11 cellular contexts compared by ENCODE assay signal in the genomic region with DNA sequence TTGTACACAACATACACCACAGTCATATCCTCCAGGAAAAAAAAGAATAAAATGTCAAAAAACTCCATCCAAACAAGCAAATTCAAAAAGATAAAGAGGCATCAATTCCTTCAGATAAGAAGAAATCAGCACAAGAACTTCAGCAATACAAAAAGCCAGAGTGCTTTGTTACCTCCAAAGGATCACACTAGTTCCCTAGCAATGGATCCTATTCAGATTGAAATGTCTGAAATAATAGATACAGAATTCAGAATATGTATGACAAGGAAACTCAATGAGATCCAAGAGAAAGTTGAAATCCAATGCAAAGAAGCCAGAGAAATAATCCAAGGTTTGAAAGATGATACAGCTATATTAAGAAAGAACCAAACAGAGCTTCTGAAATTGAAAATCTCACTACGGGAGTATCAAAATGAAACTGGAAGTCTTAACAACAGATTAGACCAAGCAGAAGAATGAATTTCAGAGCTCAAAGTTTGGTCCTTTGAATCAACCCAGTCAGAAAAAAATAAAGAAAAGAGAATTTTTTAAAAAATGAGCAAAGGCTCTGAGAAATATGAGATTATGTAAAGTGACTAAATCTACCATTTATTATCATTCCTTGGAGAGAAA.
DNase-seq lines count a peak whose midpoint lies in the region; ATAC-seq and TF ChIP-seq lines count a peak whose summit lies in the region.
"Had no signal": no experiment of that assay in that cellular context is flagged by ENCODE, and none has a peak within 500 bp of the region (broad histone marks: within the 10 kb centered on the region; RNA-seq: fewer than 3 reads in every experiment).

No MANE protein-coding gene starts in this region.

- no peak for DNase-seq in psoas muscle
- no peak for DNase-seq in SK-N-DZ (ENCODE audit: low spot score)
- no peak for DNase-seq in HCEC 1CT
- DNase-seq: IMR-90, left ventricle myocardium superior, NCI-H446 treated with DMSO at 0.1 percent for 48 hours had no signal

- H3K4me1 ChIP-seq in psoas muscle, result no peaks in the 10 kb centered on the region

- H3K36me3 ChIP-seq in psoas muscle (ENCODE audit: insufficient read depth in 1 of 2, low read depth in 1 of 2), result no peaks in the 10 kb centered on the region

- WGBS in psoas muscle, 3 donors, result 36 to 51% (median 50%) methylated on average over 1 of the region's 1 CpG

- H3K27ac ChIP-seq in psoas muscle, result no peak overlapping the region

- ATAC-seq in GM18508 (IDR thresholded peaks at IDR 0.05; ENCODE audit: insufficient read depth, unreplicated experiment), result peak; percentile 69
- peak; percentile 74 for ATAC-seq in GM19467 (IDR thresholded peaks at IDR 0.05; ENCODE audit: unreplicated experiment)
- peak; percentile 60 for ATAC-seq in HG03060 (IDR thresholded peaks at IDR 0.05; ENCODE audit: low read depth, unreplicated experiment)
- ATAC-seq in activated T-helper 17 cell treated with anti-CD3 and anti-CD28 coated beads, Interleukin-2, amount 50 U/mL, for 72 hours (replicated peaks), result peak; percentile 55
- no peak for ATAC-seq in psoas muscle
- no peak for ATAC-seq in HG03571 (IDR thresholded peaks at IDR 0.05; ENCODE audit: unreplicated experiment)
- ATAC-seq: left ventricle myocardium superior had no signal

- peak overlapping the region; percentile 59 for H3K4me3 Mint-ChIP-seq in activated T-helper 17 cell treated with anti-CD3 and anti-CD28 coated beads, Interleukin-2, amount 50 U/mL, for 72 hours

- TF ChIP-seq CTCF in psoas muscle (IDR thresholded peaks at IDR 0.05), result no peak

- no peaks in the 10 kb centered on the region for H3K27me3 Mint-ChIP-seq in activated T-helper 17 cell treated with anti-CD3 and anti-CD28 coated beads, Interleukin-2, amount 50 U/mL, for 72 hours

- H3K9me3 ChIP-seq in psoas muscle, result no peaks in the 10 kb centered on the region

- H3K4me1 Mint-ChIP-seq in activated T-helper 17 cell treated with anti-CD3 and anti-CD28 coated beads, Interleukin-2, amount 50 U/mL, for 72 hours, result peaks cover 16% of the 10 kb centered on the region

- no peaks in the 10 kb centered on the region for H3K27me3 ChIP-seq in psoas muscle (ENCODE audit: insufficient read depth in 3 of 3, low read length in 2 of 3)

- H3K4me3 ChIP-seq in psoas muscle, result no peak overlapping the region

- H3K36me3 Mint-ChIP-seq in activated T-helper 17 cell treated with anti-CD3 and anti-CD28 coated beads, Interleukin-2, amount 50 U/mL, for 72 hours (ENCODE audit: low read depth), result no peaks in the 10 kb centered on the region

- intact Hi-C loops in psoas muscle (cut with DNase I), result no loop called here

- H3K27ac Mint-ChIP-seq in activated T-helper 17 cell treated with anti-CD3 and anti-CD28 coated beads, Interleukin-2, amount 50 U/mL, for 72 hours, result peak overlapping the region; percentile 25

- H3K9me3 Mint-ChIP-seq in activated T-helper 17 cell treated with anti-CD3 and anti-CD28 coated beads, Interleukin-2, amount 50 U/mL, for 72 hours, result no peaks in the 10 kb centered on the region

Comparison
In these comparisons a context has a peak if more than half of its experiments do, and no peak if none do; other contexts are left out.
1. ATAC-seq: peak in GM18508 (single experiment), GM19467 (single experiment), HG03060 (single experiment) and activated T-helper 17 cell treated with anti-CD3 and anti-CD28 coated beads, Interleukin-2, amount 50 U/mL, for 72 hours (single experiment); none in psoas muscle (0 of 4) and HG03571 (single experiment).